In genomic region chr12:54280401-54281260, GRCh38 we compare ENCODE assay signal across 8 cellular contexts. TPM values are rescaled to one million over a fixed set of nuclear protein-coding genes. Genes with fewer than 3 reads are reported as not detected.
A peak's percentile ranks its signal among the peaks of the same experiment; 100 is the strongest.
DNase-seq lines count a peak whose midpoint lies in the region; ATAC-seq and TF ChIP-seq lines count a peak whose summit lies in the region.

Gene HNRNPA1 (plus strand): TSS chr12:54280726. CDS start chr12:54280808, 82 bp downstream.

- TF ChIP-seq CTCF in choroid plexus epithelial cell (conservative IDR thresholded peaks at IDR 0.05; ENCODE audit: low read depth, low read length): no peak
- no peak for TF ChIP-seq CTCF in kidney epithelial cell (IDR thresholded peaks at IDR 0.05; ENCODE audit: insufficient read depth, low read length, poor library complexity, severe bottlenecking)

- TF ChIP-seq POLR2A in GM19193 (IDR thresholded peaks at IDR 0.05; ENCODE audit: extremely low read depth, insufficient read depth, insufficient read length): peak; percentile 99

- ATAC-seq in HG03432 (IDR thresholded peaks at IDR 0.05; ENCODE audit: unreplicated experiment): peak; percentile 89

- DNase-seq in Ammon's horn (ENCODE audit: low spot score) (peak; percentile 100), NCI-H510A treated with DMSO at 0.1 percent for 48 hours (lab: John Stamatoyannopoulos, UW) (peak; percentile 98), choroid plexus epithelial cell (ENCODE audit: low read depth) (peak; percentile 100), kidney epithelial cell (ENCODE audit: low read depth) (peak; percentile 99)
- peak; percentile 79 to 90 for DNase-seq in activated CD4-positive, alpha-beta T cell treated with anti-CD3 and anti-CD28 coated beads for 24 hours (ENCODE audit: low read depth in 2 of 2)
- DNase-seq in stimulated activated CD4-positive, alpha-beta T cell treated with anti-CD3 and anti-CD28 coated beads, Interleukin-15, amount 100 ng/mL, for 48 hours (ENCODE audit: low read depth in 2 of 2): peak; percentile 92 to 96

- H3K4me3 ChIP-seq in choroid plexus epithelial cell (ENCODE audit: low read depth, low read length) (peak within 1 kb of the TSS; percentile 95), kidney epithelial cell (ENCODE audit: low read depth, low read length) (peak within 1 kb of the TSS; percentile 99)

- no peaks in the 10 kb centered on the region for H3K27me3 ChIP-seq in kidney epithelial cell (ENCODE audit: control insufficient read depth, insufficient read depth, low read length)

- H3K36me3 ChIP-seq in kidney epithelial cell (ENCODE audit: control insufficient read depth, insufficient read depth, low read length): peaks cover 3% of the 10 kb centered on the region

RNA-seq across cellular contexts. Expression of gene HNRNPA1, which starts in this region (rescaled TPM):
- 514 and 645 TPM in 2 replicates for total RNA-seq in kidney epithelial cell

Comparison
In these comparisons a context has a peak if more than half of its experiments do, and no peak if none do; other contexts are left out.
1. Peak in every context shown above with its lines: DNase-seq, ATAC-seq and H3K4me3 ChIP-seq.